Comparison of ENCODE assay signal across 12 cellular contexts in genomic region chr2:73821227-73821626, GRCh38. TPM values are rescaled to one million over a fixed set of nuclear protein-coding genes. Genes with fewer than 3 reads are reported as not detected.
DNase-seq lines count a peak whose midpoint lies in the region; ATAC-seq, FAIRE-seq and TF ChIP-seq lines count a peak whose summit lies in the region.
"Had no signal": no experiment of that assay in that cellular context is flagged by ENCODE, and none has a peak within 500 bp of the region (broad histone marks: within the 10 kb centered on the region; RNA-seq: fewer than 3 reads in every experiment).

No MANE protein-coding gene starts in this region.

- no peak for FAIRE-seq in RCC 7860 (lab: Jason Lieb, UNC)

- no peaks in the 10 kb centered on the region for H3K9me3 ChIP-seq in CD4-positive, alpha-beta T cell (ENCODE audit: control insufficient read depth, low read length)
- H3K9me3 ChIP-seq: SJSA1 had no signal

- peaks cover 28% of the 10 kb centered on the region for H3K4me1 Mint-ChIP-seq in activated CD4-positive, alpha-beta memory T cell treated with anti-CD3 and anti-CD28 coated beads for 36 hours (ENCODE audit: low read depth)
- peaks cover 7% of the 10 kb centered on the region for H3K4me1 Mint-ChIP-seq in activated CD4-positive, alpha-beta memory T cell treated with anti-CD3 and anti-CD28 coated beads, Interleukin-2, amount 10 ng/mL, durations not matched to agents 7 days and 5 days
- peaks cover 9% of the 10 kb centered on the region for H3K4me1 Mint-ChIP-seq in CD4-positive, alpha-beta T cell (ENCODE audit: low read depth)
- H3K4me1 Mint-ChIP-seq: nephron had no signal

- H3K27ac Mint-ChIP-seq in activated CD4-positive, alpha-beta memory T cell treated with anti-CD3 and anti-CD28 coated beads for 36 hours = peak overlapping the region; percentile 77
- no peak overlapping the region for H3K27ac Mint-ChIP-seq in activated CD4-positive, alpha-beta memory T cell treated with anti-CD3 and anti-CD28 coated beads, Interleukin-2, amount 10 ng/mL, durations not matched to agents 7 days and 5 days
- no peak overlapping the region for H3K27ac Mint-ChIP-seq in CD4-positive, alpha-beta T cell
- H3K27ac Mint-ChIP-seq: nephron, type B pancreatic cell had no signal

- TF ChIP-seq CTCF in CD4-positive, alpha-beta T cell (IDR thresholded peaks at IDR 0.05) = no peak

- intact Hi-C loops in activated CD4-positive, alpha-beta memory T cell treated with anti-CD3 and anti-CD28 coated beads for 36 hours (cut with micrococcal nuclease) = loop anchor here (1.0 to 10.0 kb wide), 4 partner anchors 10 to 574 kb away; partner anchors contain the start of gene DUSP11
- intact Hi-C loops in CD4-positive, alpha-beta T cell (cut with DNase I, micrococcal nuclease) = loop anchor here (2.0 to 10.0 kb wide), 10 partner anchors 44 to 834 kb away; partner anchors contain the start of genes BOLA3 (in 2 of the 2), TET3 (in 2 of the 2), DGUOK (in 1 of the 2) and SEMA4F (in 1 of the 2)

- no peak overlapping the region for H3K4me3 Mint-ChIP-seq in activated CD4-positive, alpha-beta memory T cell treated with anti-CD3 and anti-CD28 coated beads for 36 hours
- H3K4me3 Mint-ChIP-seq in activated CD4-positive, alpha-beta memory T cell treated with anti-CD3 and anti-CD28 coated beads, Interleukin-2, amount 10 ng/mL, durations not matched to agents 7 days and 5 days = no peak overlapping the region
- H3K4me3 Mint-ChIP-seq in CD4-positive, alpha-beta T cell = no peak overlapping the region
- H3K4me3 Mint-ChIP-seq: nephron, type B pancreatic cell had no signal

- POLR2A ChIA-PET in activated CD4-positive, alpha-beta memory T cell treated with anti-CD3 and anti-CD28 coated beads for 36 hours (lab: Charles Lee) = no interaction called here
- POLR2A ChIA-PET in activated CD4-positive, alpha-beta memory T cell treated with anti-CD3 and anti-CD28 coated beads, Interleukin-2, amount 10 ng/mL, durations not matched to agents 7 days and 5 days (lab: Charles Lee) = no interaction called here
- POLR2A ChIA-PET in CD4-positive, alpha-beta T cell (lab: Charles Lee) = interaction anchor here (0.6 kb wide), 1 partner anchor 384 kb away, joined by 3 read pairs; no protein-coding TSS in a partner anchor

- DNase-seq in activated CD4-positive, alpha-beta memory T cell treated with anti-CD3 and anti-CD28 coated beads for 36 hours = peak; percentile 70
- no peak for DNase-seq in activated CD4-positive, alpha-beta memory T cell treated with anti-CD3 and anti-CD28 coated beads, Interleukin-2, amount 10 ng/mL, durations not matched to agents 7 days and 5 days
- DNase-seq in stimulated activated CD4-positive, alpha-beta T cell treated with anti-CD3 and anti-CD28 coated beads, Interleukin-4, amount 100 ng/mL, for 24 hours = peak; percentile 29
- no peak for DNase-seq in HPDE6-E6E7 (ENCODE audit: extremely low spot score)
- no peak for DNase-seq in CD4-positive, alpha-beta T cell
- DNase-seq in RCC 7860 (ENCODE audit: low spot score) = no peak
- DNase-seq: NCI-H2029 treated with DMSO at 0.1 percent for 48 hours had no signal

- H3K27ac ChIP-seq in CD4-positive, alpha-beta T cell (ENCODE audit: low read depth, low read length) = no peak overlapping the region
- H3K27ac ChIP-seq: SJSA1 had no signal

- peak; percentile 77 for ATAC-seq in GM21447 (IDR thresholded peaks at IDR 0.05; ENCODE audit: unreplicated experiment)
- ATAC-seq in HG03196 (IDR thresholded peaks at IDR 0.05; ENCODE audit: unreplicated experiment) = peak; percentile 59
- ATAC-seq in CD4-positive, alpha-beta T cell (ENCODE audit: poor library complexity) = no peak

- H3K27me3 Mint-ChIP-seq in activated CD4-positive, alpha-beta memory T cell treated with anti-CD3 and anti-CD28 coated beads for 36 hours = peaks cover 5% of the 10 kb centered on the region
- H3K27me3 Mint-ChIP-seq in activated CD4-positive, alpha-beta memory T cell treated with anti-CD3 and anti-CD28 coated beads, Interleukin-2, amount 10 ng/mL, durations not matched to agents 7 days and 5 days = peaks cover 2% of the 10 kb centered on the region
- H3K27me3 Mint-ChIP-seq in CD4-positive, alpha-beta T cell = peaks cover 5% of the 10 kb centered on the region

- no peaks in the 10 kb centered on the region for H3K36me3 Mint-ChIP-seq in activated CD4-positive, alpha-beta memory T cell treated with anti-CD3 and anti-CD28 coated beads for 36 hours
- no peaks in the 10 kb centered on the region for H3K36me3 Mint-ChIP-seq in activated CD4-positive, alpha-beta memory T cell treated with anti-CD3 and anti-CD28 coated beads, Interleukin-2, amount 10 ng/mL, durations not matched to agents 7 days and 5 days (ENCODE audit: low read depth)
- H3K36me3 Mint-ChIP-seq in CD4-positive, alpha-beta T cell (ENCODE audit: low read depth) = no peaks in the 10 kb centered on the region
- H3K36me3 Mint-ChIP-seq: type B pancreatic cell had no signal

- H3K27me3 ChIP-seq in CD4-positive, alpha-beta T cell (ENCODE audit: control insufficient read depth, insufficient read depth, low read length) = no peaks in the 10 kb centered on the region

- CTCF ChIA-PET in activated CD4-positive, alpha-beta memory T cell treated with anti-CD3 and anti-CD28 coated beads for 36 hours (lab: Charles Lee) = interaction anchor here (0.6 to 5.6 kb wide), 8 partner anchors 10 to 593 kb away, joined by 3 to 100 read pairs (median 3); partner anchors contain the start of gene BOLA3
- CTCF ChIA-PET in activated CD4-positive, alpha-beta memory T cell treated with anti-CD3 and anti-CD28 coated beads, Interleukin-2, amount 10 ng/mL, durations not matched to agents 7 days and 5 days (lab: Charles Lee) = interaction anchor here (0.5 to 1.4 kb wide), 6 partner anchors 205 to 514 kb away, joined by 3 to 5 read pairs (median 3); no protein-coding TSS in a partner anchor
- CTCF ChIA-PET in CD4-positive, alpha-beta T cell (lab: Charles Lee) = interaction anchor here (2.1 kb wide), 1 partner anchor 514 kb away, joined by 6 read pairs; no protein-coding TSS in a partner anchor

- H3K9me3 Mint-ChIP-seq in activated CD4-positive, alpha-beta memory T cell treated with anti-CD3 and anti-CD28 coated beads for 36 hours = no peaks in the 10 kb centered on the region
- H3K9me3 Mint-ChIP-seq in activated CD4-positive, alpha-beta memory T cell treated with anti-CD3 and anti-CD28 coated beads, Interleukin-2, amount 10 ng/mL, durations not matched to agents 7 days and 5 days = no peaks in the 10 kb centered on the region
- no peaks in the 10 kb centered on the region for H3K9me3 Mint-ChIP-seq in CD4-positive, alpha-beta T cell
- H3K9me3 Mint-ChIP-seq: nephron, type B pancreatic cell had no signal

RNA-seq across cellular contexts. Expression of gene STAMBP, which starts 7.5 kb away (rescaled TPM):
- 10 to 100 TPM; 79.9 to 85.3 TPM for total RNA-seq in activated CD4-positive, alpha-beta memory T cell treated with anti-CD3 and anti-CD28 coated beads for 36 hours
- total RNA-seq in activated CD4-positive, alpha-beta memory T cell treated with anti-CD3 and anti-CD28 coated beads, Interleukin-2, amount 10 ng/mL, durations not matched to agents 7 days and 5 days = 10 to 100 TPM; 51.1 to 51.2 TPM
- total RNA-seq in CD4-positive, alpha-beta T cell = 10 to 100 TPM; 11.3 to 13.8 TPM

RNA-seq across cellular contexts. Expression of gene C2orf78, which starts 37.2 kb away (rescaled TPM):
- not detected for total RNA-seq in activated CD4-positive, alpha-beta memory T cell treated with anti-CD3 and anti-CD28 coated beads for 36 hours
- not detected for total RNA-seq in activated CD4-positive, alpha-beta memory T cell treated with anti-CD3 and anti-CD28 coated beads, Interleukin-2, amount 10 ng/mL, durations not matched to agents 7 days and 5 days
- total RNA-seq in CD4-positive, alpha-beta T cell = not detected

RNA-seq across cellular contexts. Expression of gene DUSP11, which starts 41.3 kb away (rescaled TPM):
- 10 to 100 TPM; 28.0 to 28.5 TPM for total RNA-seq in activated CD4-positive, alpha-beta memory T cell treated with anti-CD3 and anti-CD28 coated beads for 36 hours
- total RNA-seq in activated CD4-positive, alpha-beta memory T cell treated with anti-CD3 and anti-CD28 coated beads, Interleukin-2, amount 10 ng/mL, durations not matched to agents 7 days and 5 days = 10 to 100 TPM; 29.6 to 30.7 TPM
- total RNA-seq in CD4-positive, alpha-beta T cell = 10 to 100 TPM; 57.1 to 61.5 TPM

Comparison
In these comparisons a context has a peak if more than half of its experiments do, and no peak if none do; other contexts are left out.
1. DNase-seq: peak in activated CD4-positive, alpha-beta memory T cell treated with anti-CD3 and anti-CD28 coated beads for 36 hours (single experiment) and stimulated activated CD4-positive, alpha-beta T cell treated with anti-CD3 and anti-CD28 coated beads, Interleukin-4, amount 100 ng/mL, for 24 hours (single experiment); none in activated CD4-positive, alpha-beta memory T cell treated with anti-CD3 and anti-CD28 coated beads, Interleukin-2, amount 10 ng/mL, durations not matched to agents 7 days and 5 days (single experiment), HPDE6-E6E7 (single experiment), CD4-positive, alpha-beta T cell (0 of 10) and RCC 7860 (single experiment).